In the genomic region with DNA sequence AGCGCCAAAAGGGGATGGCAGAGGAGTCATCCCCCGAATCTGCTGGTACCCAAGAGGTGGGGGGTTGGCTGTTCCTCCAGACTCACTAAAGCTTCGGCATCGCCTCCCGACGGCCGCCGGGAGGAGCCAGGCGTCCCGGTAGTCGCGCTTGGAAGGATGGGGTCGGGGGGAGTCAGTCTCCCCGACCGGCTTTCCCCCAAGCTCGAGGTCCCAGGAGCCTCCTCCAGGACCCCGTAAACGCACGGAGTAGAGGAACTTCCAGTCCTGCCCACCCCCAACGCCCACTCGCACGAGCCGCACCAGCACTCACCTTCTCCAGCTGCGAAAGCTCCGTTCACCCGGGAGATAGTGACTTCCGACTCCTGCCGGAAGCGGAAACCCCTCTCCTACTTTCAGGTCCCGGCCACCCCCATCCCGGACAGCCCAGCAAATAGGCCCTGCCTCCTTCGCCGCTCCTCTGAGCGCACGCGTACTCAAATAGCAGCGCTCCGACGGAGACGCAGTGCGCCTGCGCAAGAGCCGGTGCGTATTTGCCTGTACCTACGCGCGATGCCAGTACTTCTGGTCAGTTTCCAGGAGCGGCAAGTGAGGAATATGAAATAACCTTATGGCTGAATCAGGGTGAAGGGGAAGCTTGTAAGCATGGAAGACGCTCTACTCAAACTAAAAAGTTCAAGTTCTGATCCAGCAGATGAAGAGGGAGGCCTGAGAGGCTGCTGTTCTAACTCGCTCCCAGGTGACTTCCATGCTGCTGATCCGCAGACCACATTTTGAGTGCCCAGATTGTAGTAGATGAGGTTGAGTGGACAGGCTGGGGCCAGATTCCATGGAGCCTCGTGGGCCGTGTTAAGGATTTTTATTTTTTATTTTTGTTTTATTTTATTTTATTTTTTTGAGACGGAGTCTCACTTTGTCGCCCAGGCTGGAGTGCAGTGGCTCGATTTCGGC, we compare ENCODE assay signal across 8 cellular contexts. TPM values are rescaled to one million over a fixed set of nuclear protein-coding genes. Genes with fewer than 3 reads are reported as not detected.
DNase-seq lines count a peak whose midpoint lies in the region; ATAC-seq and TF ChIP-seq lines count a peak whose summit lies in the region.

A gene (minus strand): TSS at position 350 of the 948 bp plus-strand sequence. CDS start 4,883 bp downstream, outside the sequence.

- ATAC-seq in GM19043 (IDR thresholded peaks at IDR 0.05; ENCODE audit: low read depth, unreplicated experiment) (peak; percentile 60), HG03439 (IDR thresholded peaks at IDR 0.05; ENCODE audit: unreplicated experiment) (peak; percentile 79)
- ATAC-seq in activated CD4-positive, alpha-beta T cell treated with anti-CD3 and anti-CD28 coated beads for 36 hours: peak; percentile 93

- no peaks in the 10 kb centered on the region for H3K27me3 ChIP-seq in kidney epithelial cell (ENCODE audit: control insufficient read depth, insufficient read depth, low read length)

- H3K36me3 ChIP-seq in kidney epithelial cell (ENCODE audit: control insufficient read depth, insufficient read depth, low read length): no peaks in the 10 kb centered on the region

- H3K4me1 Mint-ChIP-seq in activated CD4-positive, alpha-beta T cell treated with anti-CD3 and anti-CD28 coated beads for 36 hours: peaks cover 44% of the 10 kb centered on the region

- TF ChIP-seq CTCF in choroid plexus epithelial cell (conservative IDR thresholded peaks at IDR 0.05; ENCODE audit: low read depth, low read length) (peak; percentile 38), kidney epithelial cell (IDR thresholded peaks at IDR 0.05; ENCODE audit: insufficient read depth, low read length, poor library complexity, severe bottlenecking) (peak; percentile 17)

- H3K27me3 Mint-ChIP-seq in activated CD4-positive, alpha-beta T cell treated with anti-CD3 and anti-CD28 coated beads for 36 hours: no peaks in the 10 kb centered on the region

- peak; percentile 100 for DNase-seq in AG20443 (ENCODE audit: low spot score)
- DNase-seq in NCI-H524 (lab: John Stamatoyannopoulos, UW): peak; percentile 97 to 99
- DNase-seq in activated CD4-positive, alpha-beta T cell treated with anti-CD3 and anti-CD28 coated beads for 36 hours: peak; percentile 99
- peak; percentile 99 for DNase-seq in choroid plexus epithelial cell (ENCODE audit: low read depth)
- DNase-seq in kidney epithelial cell (ENCODE audit: low read depth): peak; percentile 95
- DNase-seq in stimulated activated CD4-positive, alpha-beta T cell treated with anti-CD3 and anti-CD28 coated beads, Interleukin-15, amount 100 ng/mL, for 48 hours (ENCODE audit: low read depth in 2 of 2): peak; percentile 95 to 97

- intact Hi-C loops in activated CD4-positive, alpha-beta T cell treated with anti-CD3 and anti-CD28 coated beads for 36 hours (cut with DNase I, micrococcal nuclease): loop anchor here (1.0 to 2.0 kb wide), 14 partner anchors 22 to 599 kb away; a partner anchor contains a TSS

- peak within 1 kb of the TSS; percentile 94 for H3K27ac Mint-ChIP-seq in activated CD4-positive, alpha-beta T cell treated with anti-CD3 and anti-CD28 coated beads for 36 hours

- peak within 1 kb of the TSS; percentile 90 for H3K4me3 Mint-ChIP-seq in activated CD4-positive, alpha-beta T cell treated with anti-CD3 and anti-CD28 coated beads for 36 hours

- peaks cover 22% of the 10 kb centered on the region for H3K36me3 Mint-ChIP-seq in activated CD4-positive, alpha-beta T cell treated with anti-CD3 and anti-CD28 coated beads for 36 hours (ENCODE audit: low read depth)

- CTCF ChIA-PET in activated CD4-positive, alpha-beta T cell treated with anti-CD3 and anti-CD28 coated beads for 36 hours (lab: Charles Lee): interaction anchor here (0.6 to 2.1 kb wide), 14 partner anchors 10 to 1350 kb away, joined by 3 to 12 read pairs (median 4); a partner anchor contains a TSS

- no peaks in the 10 kb centered on the region for H3K9me3 Mint-ChIP-seq in activated CD4-positive, alpha-beta T cell treated with anti-CD3 and anti-CD28 coated beads for 36 hours (ENCODE audit: low read depth)

- POLR2A ChIA-PET in activated CD4-positive, alpha-beta T cell treated with anti-CD3 and anti-CD28 coated beads for 36 hours (lab: Charles Lee): interaction anchor here (0.6 to 1.5 kb wide), 5 partner anchors 13 to 30 kb away, joined by 3 to 8 read pairs (median 4); a partner anchor contains a TSS

- H3K4me3 ChIP-seq in choroid plexus epithelial cell (ENCODE audit: low read depth, low read length) (peak within 1 kb of the TSS; percentile 91), kidney epithelial cell (ENCODE audit: low read depth, low read length) (peak within 1 kb of the TSS; percentile 83)

RNA-seq across cellular contexts. Expression of the gene that starts here (rescaled TPM):
- 10 to 100 TPM; 48.0 to 53.7 TPM for total RNA-seq in activated CD4-positive, alpha-beta T cell treated with anti-CD3 and anti-CD28 coated beads for 36 hours
- 67.3 and 69.6 TPM in 2 replicates for total RNA-seq in kidney epithelial cell

Comparison
In these comparisons a context has a peak if more than half of its experiments do, and no peak if none do; other contexts are left out.
1. Peak in every context shown above with its lines: DNase-seq, ATAC-seq and H3K4me3 ChIP-seq.